In genomic region chr20:46215913-46216707, GRCh38 we compare ENCODE assay signal across 1 cellular context.
A peak's percentile ranks its signal among the peaks of the same experiment; 100 is the strongest.
TF ChIP-seq lines count a peak whose summit lies in the region.

No MANE protein-coding gene starts in this region.

TF ChIP-seq in HEK293, 187 proteins besides CTCF, POLR2A, EP300 and RAD21 (continued from another document and continues in another):
- TF ChIP-seq, protein P1, sequence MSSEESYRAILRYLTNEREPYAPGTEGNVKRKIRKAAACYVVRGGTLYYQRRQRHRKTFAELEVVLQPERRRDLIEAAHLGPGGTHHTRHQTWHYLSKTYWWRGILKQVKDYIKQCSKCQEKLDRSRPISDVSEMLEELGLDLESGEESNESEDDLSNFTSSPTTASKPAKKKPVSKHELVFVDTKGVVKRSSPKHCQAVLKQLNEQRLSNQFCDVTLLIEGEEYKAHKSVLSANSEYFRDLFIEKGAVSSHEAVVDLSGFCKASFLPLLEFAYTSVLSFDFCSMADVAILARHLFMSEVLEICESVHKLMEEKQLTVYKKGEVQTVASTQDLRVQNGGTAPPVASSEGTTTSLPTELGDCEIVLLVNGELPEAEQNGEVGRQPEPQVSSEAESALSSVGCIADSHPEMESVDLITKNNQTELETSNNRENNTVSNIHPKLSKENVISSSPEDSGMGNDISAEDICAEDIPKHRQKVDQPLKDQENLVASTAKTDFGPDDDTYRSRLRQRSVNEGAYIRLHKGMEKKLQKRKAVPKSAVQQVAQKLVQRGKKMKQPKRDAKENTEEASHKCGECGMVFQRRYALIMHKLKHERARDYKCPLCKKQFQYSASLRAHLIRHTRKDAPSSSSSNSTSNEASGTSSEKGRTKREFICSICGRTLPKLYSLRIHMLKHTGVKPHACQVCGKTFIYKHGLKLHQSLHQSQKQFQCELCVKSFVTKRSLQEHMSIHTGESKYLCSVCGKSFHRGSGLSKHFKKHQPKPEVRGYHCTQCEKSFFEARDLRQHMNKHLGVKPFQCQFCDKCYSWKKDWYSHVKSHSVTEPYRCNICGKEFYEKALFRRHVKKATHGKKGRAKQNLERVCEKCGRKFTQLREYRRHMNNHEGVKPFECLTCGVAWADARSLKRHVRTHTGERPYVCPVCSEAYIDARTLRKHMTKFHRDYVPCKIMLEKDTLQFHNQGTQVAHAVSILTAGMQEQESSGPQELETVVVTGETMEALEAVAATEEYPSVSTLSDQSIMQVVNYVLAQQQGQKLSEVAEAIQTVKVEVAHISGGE (tag by site-specific recombination; conservative IDR thresholded peaks at IDR 0.05; ENCODE audit: low read depth): no peak
- TF ChIP-seq GLIS2 (tag by site-specific recombination; IDR thresholded peaks at IDR 0.05): peak; percentile 91
- peak; percentile 46; the same call in 1 of the 2 replicates for TF ChIP-seq ZNF341 (tag by site-specific recombination; IDR thresholded peaks at IDR 0.05; ENCODE audit: low read depth)
- peak; percentile 89 for TF ChIP-seq ZNF629 (tag by site-specific recombination; IDR thresholded peaks at IDR 0.05)
- TF ChIP-seq ZNF175 (tag by site-specific recombination; IDR thresholded peaks at IDR 0.05): no peak
- no peak for TF ChIP-seq ZNF707 (tag by site-specific recombination; IDR thresholded peaks at IDR 0.05)
- TF ChIP-seq ZBTB6 (tag by site-specific recombination; IDR thresholded peaks at IDR 0.05): no peak
- TF ChIP-seq ZNF664 (tag by site-specific recombination; IDR thresholded peaks at IDR 0.05): no peak
- peak; percentile 89 for TF ChIP-seq ZNF24 (tag by site-specific recombination; IDR thresholded peaks at IDR 0.05)
- peak; percentile 31; the same call in 1 of the 2 replicates for TF ChIP-seq FEZF1 (tag by site-specific recombination; IDR thresholded peaks at IDR 0.05)
- peak; percentile 92 for TF ChIP-seq GLIS1 (tag by site-specific recombination; IDR thresholded peaks at IDR 0.05)
- TF ChIP-seq SP2 (tag by site-specific recombination; IDR thresholded peaks at IDR 0.05): peak; percentile 50
- TF ChIP-seq GFI1B (tag by site-specific recombination; IDR thresholded peaks at IDR 0.05): no peak
- TF ChIP-seq ZBTB17 (tag by site-specific recombination; IDR thresholded peaks at IDR 0.05): peak; percentile 73
- TF ChIP-seq ZNF335 (tag by site-specific recombination; conservative IDR thresholded peaks at IDR 0.05): 0 out of 2 replicates have a peak, but pooled peaks have one; percentile 11
- TF ChIP-seq KLF8 (tag by site-specific recombination; IDR thresholded peaks at IDR 0.05): 0 out of 2 replicates have a peak, but pooled peaks have one; percentile 19
- TF ChIP-seq ZNF394 (tag by site-specific recombination; IDR thresholded peaks at IDR 0.05; ENCODE audit: borderline replicate concordance): peak; percentile 55; the same call in 1 of the 2 replicates
- TF ChIP-seq KLF16 (tag by site-specific recombination; IDR thresholded peaks at IDR 0.05): peak; percentile 78
- peak; percentile 36 for TF ChIP-seq ZNF398 (tag by site-specific recombination; IDR thresholded peaks at IDR 0.05)
- TF ChIP-seq SP7 (tag by site-specific recombination; IDR thresholded peaks at IDR 0.05): peak; percentile 94
- no peak for TF ChIP-seq YY1 (tag by site-specific recombination; IDR thresholded peaks at IDR 0.05)
- TF ChIP-seq ZNF791 (tag by site-specific recombination; IDR thresholded peaks at IDR 0.05): 0 out of 2 replicates have a peak, but pooled peaks have one; percentile 12
- TF ChIP-seq BCL11A (tag by site-specific recombination; IDR thresholded peaks at IDR 0.05; ENCODE audit: low read depth): peak; percentile 81; the same call in 1 of the 2 replicates
- TF ChIP-seq, protein P2, sequence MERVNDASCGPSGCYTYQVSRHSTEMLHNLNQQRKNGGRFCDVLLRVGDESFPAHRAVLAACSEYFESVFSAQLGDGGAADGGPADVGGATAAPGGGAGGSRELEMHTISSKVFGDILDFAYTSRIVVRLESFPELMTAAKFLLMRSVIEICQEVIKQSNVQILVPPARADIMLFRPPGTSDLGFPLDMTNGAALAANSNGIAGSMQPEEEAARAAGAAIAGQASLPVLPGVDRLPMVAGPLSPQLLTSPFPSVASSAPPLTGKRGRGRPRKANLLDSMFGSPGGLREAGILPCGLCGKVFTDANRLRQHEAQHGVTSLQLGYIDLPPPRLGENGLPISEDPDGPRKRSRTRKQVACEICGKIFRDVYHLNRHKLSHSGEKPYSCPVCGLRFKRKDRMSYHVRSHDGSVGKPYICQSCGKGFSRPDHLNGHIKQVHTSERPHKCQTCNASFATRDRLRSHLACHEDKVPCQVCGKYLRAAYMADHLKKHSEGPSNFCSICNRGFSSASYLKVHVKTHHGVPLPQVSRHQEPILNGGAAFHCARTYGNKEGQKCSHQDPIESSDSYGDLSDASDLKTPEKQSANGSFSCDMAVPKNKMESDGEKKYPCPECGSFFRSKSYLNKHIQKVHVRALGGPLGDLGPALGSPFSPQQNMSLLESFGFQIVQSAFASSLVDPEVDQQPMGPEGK (tag by site-specific recombination; IDR thresholded peaks at IDR 0.05): peak; percentile 85
- TF ChIP-seq, protein P3, sequence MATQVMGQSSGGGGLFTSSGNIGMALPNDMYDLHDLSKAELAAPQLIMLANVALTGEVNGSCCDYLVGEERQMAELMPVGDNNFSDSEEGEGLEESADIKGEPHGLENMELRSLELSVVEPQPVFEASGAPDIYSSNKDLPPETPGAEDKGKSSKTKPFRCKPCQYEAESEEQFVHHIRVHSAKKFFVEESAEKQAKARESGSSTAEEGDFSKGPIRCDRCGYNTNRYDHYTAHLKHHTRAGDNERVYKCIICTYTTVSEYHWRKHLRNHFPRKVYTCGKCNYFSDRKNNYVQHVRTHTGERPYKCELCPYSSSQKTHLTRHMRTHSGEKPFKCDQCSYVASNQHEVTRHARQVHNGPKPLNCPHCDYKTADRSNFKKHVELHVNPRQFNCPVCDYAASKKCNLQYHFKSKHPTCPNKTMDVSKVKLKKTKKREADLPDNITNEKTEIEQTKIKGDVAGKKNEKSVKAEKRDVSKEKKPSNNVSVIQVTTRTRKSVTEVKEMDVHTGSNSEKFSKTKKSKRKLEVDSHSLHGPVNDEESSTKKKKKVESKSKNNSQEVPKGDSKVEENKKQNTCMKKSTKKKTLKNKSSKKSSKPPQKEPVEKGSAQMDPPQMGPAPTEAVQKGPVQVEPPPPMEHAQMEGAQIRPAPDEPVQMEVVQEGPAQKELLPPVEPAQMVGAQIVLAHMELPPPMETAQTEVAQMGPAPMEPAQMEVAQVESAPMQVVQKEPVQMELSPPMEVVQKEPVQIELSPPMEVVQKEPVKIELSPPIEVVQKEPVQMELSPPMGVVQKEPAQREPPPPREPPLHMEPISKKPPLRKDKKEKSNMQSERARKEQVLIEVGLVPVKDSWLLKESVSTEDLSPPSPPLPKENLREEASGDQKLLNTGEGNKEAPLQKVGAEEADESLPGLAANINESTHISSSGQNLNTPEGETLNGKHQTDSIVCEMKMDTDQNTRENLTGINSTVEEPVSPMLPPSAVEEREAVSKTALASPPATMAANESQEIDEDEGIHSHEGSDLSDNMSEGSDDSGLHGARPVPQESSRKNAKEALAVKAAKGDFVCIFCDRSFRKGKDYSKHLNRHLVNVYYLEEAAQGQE (tag by site-specific recombination; IDR thresholded peaks at IDR 0.05): peak; percentile 13; the same call in 1 of the 2 replicates
- TF ChIP-seq ZNF837 (tag by site-specific recombination; IDR thresholded peaks at IDR 0.05): no peak
- TF ChIP-seq, protein P4, sequence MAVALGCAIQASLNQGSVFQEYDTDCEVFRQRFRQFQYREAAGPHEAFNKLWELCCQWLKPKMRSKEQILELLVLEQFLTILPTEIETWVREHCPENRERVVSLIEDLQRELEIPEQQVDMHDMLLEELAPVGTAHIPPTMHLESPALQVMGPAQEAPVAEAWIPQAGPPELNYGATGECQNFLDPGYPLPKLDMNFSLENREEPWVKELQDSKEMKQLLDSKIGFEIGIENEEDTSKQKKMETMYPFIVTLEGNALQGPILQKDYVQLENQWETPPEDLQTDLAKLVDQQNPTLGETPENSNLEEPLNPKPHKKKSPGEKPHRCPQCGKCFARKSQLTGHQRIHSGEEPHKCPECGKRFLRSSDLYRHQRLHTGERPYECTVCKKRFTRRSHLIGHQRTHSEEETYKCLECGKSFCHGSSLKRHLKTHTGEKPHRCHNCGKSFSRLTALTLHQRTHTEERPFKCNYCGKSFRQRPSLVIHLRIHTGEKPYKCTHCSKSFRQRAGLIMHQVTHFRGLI (tag by site-specific recombination; IDR thresholded peaks at IDR 0.05): peak; percentile 70; the same call in 1 of the 2 replicates
- TF ChIP-seq PRDM10 (tag by site-specific recombination; IDR thresholded peaks at IDR 0.05): peak; percentile 86
- peak; percentile 68 for TF ChIP-seq ZBTB8A (tag by site-specific recombination; IDR thresholded peaks at IDR 0.05)
- peak; percentile 99 for TF ChIP-seq ZBTB48 (tag by site-specific recombination; IDR thresholded peaks at IDR 0.05)
- TF ChIP-seq ZXDB (tag by site-specific recombination; IDR thresholded peaks at IDR 0.05): peak; percentile 59; the same call in 1 of the 2 replicates
- TF ChIP-seq ZNF549 (tag by site-specific recombination; IDR thresholded peaks at IDR 0.05): no peak
- TF ChIP-seq, protein P5, sequence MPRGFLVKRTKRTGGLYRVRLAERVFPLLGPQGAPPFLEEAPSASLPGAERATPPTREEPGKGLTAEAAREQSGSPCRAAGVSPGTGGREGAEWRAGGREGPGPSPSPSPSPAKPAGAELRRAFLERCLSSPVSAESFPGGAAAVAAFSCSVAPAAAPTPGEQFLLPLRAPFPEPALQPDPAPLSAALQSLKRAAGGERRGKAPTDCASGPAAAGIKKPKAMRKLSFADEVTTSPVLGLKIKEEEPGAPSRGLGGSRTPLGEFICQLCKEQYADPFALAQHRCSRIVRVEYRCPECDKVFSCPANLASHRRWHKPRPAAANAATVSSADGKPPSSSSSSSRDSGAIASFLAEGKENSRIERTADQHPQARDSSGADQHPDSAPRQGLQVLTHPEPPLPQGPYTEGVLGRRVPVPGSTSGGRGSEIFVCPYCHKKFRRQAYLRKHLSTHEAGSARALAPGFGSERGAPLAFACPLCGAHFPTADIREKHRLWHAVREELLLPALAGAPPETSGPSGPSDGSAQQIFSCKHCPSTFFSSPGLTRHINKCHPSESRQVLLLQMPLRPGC (tag by site-specific recombination; IDR thresholded peaks at IDR 0.05): peak; percentile 68
- TF ChIP-seq ZFP37 (tag by site-specific recombination; IDR thresholded peaks at IDR 0.05): 0 out of 2 replicates have a peak, but pooled peaks have one; percentile 45
- peak; percentile 35; the same call in 1 of the 2 replicates for TF ChIP-seq ZBTB21 (tag by site-specific recombination; IDR thresholded peaks at IDR 0.05)
- TF ChIP-seq BCL11B (tag by site-specific recombination; IDR thresholded peaks at IDR 0.05; ENCODE audit: low read depth): no peak
- peak; percentile 51; the same call in 1 of the 2 replicates for TF ChIP-seq KLF1 (tag by site-specific recombination; IDR thresholded peaks at IDR 0.05)
- TF ChIP-seq, protein P6, sequence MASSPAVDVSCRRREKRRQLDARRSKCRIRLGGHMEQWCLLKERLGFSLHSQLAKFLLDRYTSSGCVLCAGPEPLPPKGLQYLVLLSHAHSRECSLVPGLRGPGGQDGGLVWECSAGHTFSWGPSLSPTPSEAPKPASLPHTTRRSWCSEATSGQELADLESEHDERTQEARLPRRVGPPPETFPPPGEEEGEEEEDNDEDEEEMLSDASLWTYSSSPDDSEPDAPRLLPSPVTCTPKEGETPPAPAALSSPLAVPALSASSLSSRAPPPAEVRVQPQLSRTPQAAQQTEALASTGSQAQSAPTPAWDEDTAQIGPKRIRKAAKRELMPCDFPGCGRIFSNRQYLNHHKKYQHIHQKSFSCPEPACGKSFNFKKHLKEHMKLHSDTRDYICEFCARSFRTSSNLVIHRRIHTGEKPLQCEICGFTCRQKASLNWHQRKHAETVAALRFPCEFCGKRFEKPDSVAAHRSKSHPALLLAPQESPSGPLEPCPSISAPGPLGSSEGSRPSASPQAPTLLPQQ (tag by site-specific recombination; IDR thresholded peaks at IDR 0.05): peak; percentile 72; the same call in 1 of the 2 replicates
